Comparison of ENCODE assay signal across 9 cellular contexts in genomic region chr12:52232916-52233461, GRCh38. TPM values are rescaled to one million over a fixed set of nuclear protein-coding genes. Genes with fewer than 3 reads are reported as not detected.
DNase-seq lines count a peak whose midpoint lies in the region; ATAC-seq and TF ChIP-seq lines count a peak whose summit lies in the region.
"Had no signal": no experiment of that assay in that cellular context is flagged by ENCODE, and none has a peak within 500 bp of the region (broad histone marks: within the 10 kb centered on the region; RNA-seq: fewer than 3 reads in every experiment).

TSS of gene KRT7 (plus strand) at chr12:52233243. CDS start at chr12:52233297, 54 bp downstream.

- H2BK5ac ChIP-seq in neuronal stem cell (ENCODE audit: low read length), result no peak within 1 kb of the TSS

- no peaks in the 10 kb centered on the region for H3K79me1 ChIP-seq in neuronal stem cell (ENCODE audit: low read depth, low read length)

- peaks cover 0 to 13% of the 10 kb centered on the region in 2 donors for H3K4me1 ChIP-seq in neuronal stem cell (ENCODE audit: control insufficient read depth in 2 of 2, insufficient read depth in 1 of 2, low read depth in 1 of 2, low read length in 2 of 2)

- H3K27ac ChIP-seq in RWPE1 (peak within 1 kb of the TSS; percentile 100), neuronal stem cell (replicated peaks; ENCODE audit: low read length) (no peak within 1 kb of the TSS)

- peaks cover 6 to 66% (median 27%) of the 10 kb centered on the region in 3 experiments for H3K27me3 ChIP-seq in neuronal stem cell (ENCODE audit: control insufficient read depth in 3 of 3, insufficient read depth in 3 of 3, low read depth in 1 of 3, low read length in 3 of 3)

- H2BK12ac ChIP-seq in neuronal stem cell (ENCODE audit: low read length), result peak within 1 kb of the TSS; percentile 4

- no peak for DNase-seq in Caki2 (ENCODE audit: low read depth)
- peak; percentile 88 for DNase-seq in RWPE1 (ENCODE audit: low spot score)
- DNase-seq in fibroblast of pulmonary artery (ENCODE audit: low read depth), result no peak
- DNase-seq in neuronal stem cell (ENCODE audit: low spot score), result no peak
- DNase-seq in activated CD4-positive, alpha-beta T cell treated with anti-CD3 and anti-CD28 coated beads, Interleukin-2, amount 50 U/mL, for 1 hour, result no peak
- DNase-seq in D341Med (ENCODE audit: low spot score), result no peak
- no peak for DNase-seq in UCSD-AML1 (lab: John Stamatoyannopoulos, UW; ENCODE audit: unreplicated experiment)

- CTCF ChIA-PET in RWPE1 (lab: Yijun Ruan, JAX), result interaction anchor here (0.6 to 1.2 kb wide), 3 partner anchors 8 to 44 kb away, joined by 3 to 5 read pairs (median 3); no protein-coding TSS in a partner anchor

- H2BK15ac ChIP-seq in neuronal stem cell (ENCODE audit: low read length), result peak within 1 kb of the TSS; percentile 26

- H3K18ac ChIP-seq in neuronal stem cell (ENCODE audit: low read length), result peak within 1 kb of the TSS; percentile 86

- H3K36me3 ChIP-seq in neuronal stem cell (replicated peaks in 1 of 2; ENCODE audit: control insufficient read depth in 2 of 2, insufficient read depth in 2 of 2, low read length in 2 of 2), result no peaks in the 10 kb centered on the region
- H3K36me3 ChIP-seq: adrenal gland had no signal

- H2AFZ ChIP-seq in neuronal stem cell (ENCODE audit: low read length), result peak within 1 kb of the TSS; percentile 13

- peak within 1 kb of the TSS; percentile 44 for H2AK5ac ChIP-seq in neuronal stem cell (ENCODE audit: low read depth, low read length)

- H3K23ac ChIP-seq in neuronal stem cell (ENCODE audit: low read depth, low read length, poor library complexity), result peak within 1 kb of the TSS; percentile 49

- POLR2A ChIA-PET in RWPE1 (lab: Yijun Ruan, JAX; ENCODE audit: low non-redundant PET), result interaction anchor here (1.0 to 1.4 kb wide), 2 partner anchors 84 to 86 kb away, joined by 3 to 6 read pairs; no protein-coding TSS in a partner anchor

- no peak within 1 kb of the TSS for H3K4ac ChIP-seq in neuronal stem cell (ENCODE audit: low read length)

- H3K4me3 ChIP-seq in fibroblast of pulmonary artery (replicated peaks; ENCODE audit: low read depth, low read length) (peak within 1 kb of the TSS; percentile 19), neuronal stem cell (ENCODE audit: low read length in 2 of 2) (peak within 1 kb of the TSS in 1 of 2 donors; percentile 60)

- H2BK120ac ChIP-seq in neuronal stem cell (ENCODE audit: low read depth, low read length), result no peak within 1 kb of the TSS

- H3K14ac ChIP-seq in neuronal stem cell (ENCODE audit: low read length), result no peak within 1 kb of the TSS

- no peaks in the 10 kb centered on the region for H3K9me3 ChIP-seq in neuronal stem cell (replicated peaks in 1 of 2; ENCODE audit: control insufficient read depth in 2 of 2, insufficient read depth in 1 of 2, low read depth in 1 of 2, low read length in 2 of 2)
- H3K9me3 ChIP-seq: adrenal gland had no signal

- peak within 1 kb of the TSS; percentile 56 for H3K9ac ChIP-seq in neuronal stem cell (ENCODE audit: low read depth, low read length, poor library complexity)

- TF ChIP-seq CTCF in RWPE1 (conservative IDR thresholded peaks at IDR 0.05; ENCODE audit: low read depth) (peak; percentile 33; the same call in 1 of the 2 replicates), fibroblast of pulmonary artery (IDR thresholded peaks at IDR 0.05; ENCODE audit: low read length, missing control alignments) (no peak)

- ATAC-seq in HG03108 (IDR thresholded peaks at IDR 0.05; ENCODE audit: unreplicated experiment), result no peak

- no peak within 1 kb of the TSS for H4K91ac ChIP-seq in neuronal stem cell (ENCODE audit: low read depth, low read length, poor library complexity)

- peak within 1 kb of the TSS; percentile 84 for H3K4me2 ChIP-seq in neuronal stem cell (ENCODE audit: insufficient read depth, low read length, poor library complexity, severe bottlenecking)

- in situ Hi-C loops in Caki2 (cut with HindIII; ENCODE audit: low pct_unique_long_range_greater_than_20kb, low sequenced_read_pairs), result no loop called here

- no peak within 1 kb of the TSS for H4K8ac ChIP-seq in neuronal stem cell (ENCODE audit: low read depth, low read length)

- WGBS in neuronal stem cell (ENCODE audit: extremely low coverage in 2 of 2, insufficient read length in 2 of 2, insufficient replicate concordance in 1 of 2), 2 donors, result no CpG with 5 or more reads among the region's 53 CpGs

RNA-seq across cellular contexts. Expression of gene KRT7, which starts in this region (rescaled TPM):
- total RNA-seq in Caki2 (2014; rRNA removed; shearing (Covaris generic); ENCODE audit: low replicate concordance), result 122 and 152 TPM in 2 replicates
- polyA plus RNA-seq in neuronal stem cell (2013, experiment 1 of 2), result 0.24 TPM
- 0.18 TPM for polyA plus RNA-seq in neuronal stem cell (2013, experiment 2 of 2)
